Comparison of ENCODE assay signal across 16 cellular contexts in genomic region chr11:20041499-20041898, GRCh38.
DNase-seq lines count a peak whose midpoint lies in the region; ATAC-seq and TF ChIP-seq lines count a peak whose summit lies in the region.
"Had no signal": no experiment of that assay in that cellular context is flagged by ENCODE, and none has a peak within 500 bp of the region (broad histone marks: within the 10 kb centered on the region; RNA-seq: fewer than 3 reads in every experiment).

No MANE protein-coding gene starts in this region.

- H3K27me3 ChIP-seq in left lung, result no peaks in the 10 kb centered on the region
- H3K27me3 ChIP-seq: BE2C had no signal

- DNase-seq in ACHN (peak; percentile 5), M059J (ENCODE audit: low read depth) (peak; percentile 19), epithelial cell of prostate (ENCODE audit: low read depth, low spot score) (no peak), progenitor cell of endocrine pancreas (ENCODE audit: low spot score, unreplicated experiment) (no peak), cerebellum (ENCODE audit: low spot score) (no peak), left lung (no peak)
- DNase-seq: BE2C; CD4-positive, alpha-beta memory T cell; DND-41; H7; NCI-H1436 treated with DMSO at 0.1 percent for 48 hours; NCI-H2081; NCI-H524; SIG-M5 had no signal

- no peaks in the 10 kb centered on the region for H3K9me3 Mint-ChIP-seq in progenitor cell of endocrine pancreas (ENCODE audit: low read depth)
- H3K9me3 Mint-ChIP-seq: IgD-negative memory B cell had no signal

- in situ Hi-C loops in ACHN (cut with HindIII; ENCODE audit: low pct_ligation_motif_present, low pct_unique_long_range_greater_than_20kb, low sequenced_read_pairs), result no loop called here

- peak overlapping the region; percentile 65 for H3K27ac Mint-ChIP-seq in progenitor cell of endocrine pancreas
- H3K27ac Mint-ChIP-seq: CD4-positive, alpha-beta memory T cell; IgD-negative memory B cell had no signal

- H3K36me3 ChIP-seq in left lung, result peaks cover 0 to 23% of the 10 kb centered on the region in 2 donors
- H3K36me3 ChIP-seq: BE2C had no signal

- no peak overlapping the region for H3K4me3 Mint-ChIP-seq in progenitor cell of endocrine pancreas (ENCODE audit: low read depth)
- H3K4me3 Mint-ChIP-seq: CD4-positive, alpha-beta memory T cell; IgD-negative memory B cell had no signal

- no peaks in the 10 kb centered on the region for H3K9me3 ChIP-seq in left lung
- H3K9me3 ChIP-seq: BE2C had no signal

- TF ChIP-seq CTCF in progenitor cell of endocrine pancreas (IDR thresholded peaks at IDR 0.05; ENCODE audit: unreplicated experiment), result no peak
- TF ChIP-seq CTCF in left lung (IDR thresholded peaks at IDR 0.05), result no peak

- no peak overlapping the region for H3K4me3 ChIP-seq in left lung

- no peaks in the 10 kb centered on the region for H3K4me1 ChIP-seq in left lung
- H3K4me1 ChIP-seq: BE2C had no signal

- H3K36me3 Mint-ChIP-seq in progenitor cell of endocrine pancreas (ENCODE audit: insufficient read depth), result peaks cover 40% of the 10 kb centered on the region
- H3K36me3 Mint-ChIP-seq: CD4-positive, alpha-beta memory T cell; IgD-negative memory B cell had no signal

- intact Hi-C loops in left lung (cut with DNase I), result no loop called here

- H3K27ac ChIP-seq in epithelial cell of prostate (peak overlapping the region; percentile 42), left lung (no peak overlapping the region)

- no peak for ATAC-seq in HG03135 (IDR thresholded peaks at IDR 0.05; ENCODE audit: unreplicated experiment)
- no peak for ATAC-seq in left lung

- no peaks in the 10 kb centered on the region for H3K27me3 Mint-ChIP-seq in progenitor cell of endocrine pancreas
- H3K27me3 Mint-ChIP-seq: CD4-positive, alpha-beta memory T cell had no signal

- H3K4me1 Mint-ChIP-seq in progenitor cell of endocrine pancreas (ENCODE audit: low read depth), result peaks cover 38% of the 10 kb centered on the region
- H3K4me1 Mint-ChIP-seq: CD4-positive, alpha-beta memory T cell had no signal

Comparison
In these comparisons a context has a peak if more than half of its experiments do, and no peak if none do; other contexts are left out.
1. DNase-seq: peak in ACHN (single experiment) and M059J (single experiment); none in epithelial cell of prostate (single experiment), progenitor cell of endocrine pancreas (single experiment), cerebellum (single experiment) and left lung (0 of 2).